Comparison of ENCODE assay signal across 34 cellular contexts in the genomic region with DNA sequence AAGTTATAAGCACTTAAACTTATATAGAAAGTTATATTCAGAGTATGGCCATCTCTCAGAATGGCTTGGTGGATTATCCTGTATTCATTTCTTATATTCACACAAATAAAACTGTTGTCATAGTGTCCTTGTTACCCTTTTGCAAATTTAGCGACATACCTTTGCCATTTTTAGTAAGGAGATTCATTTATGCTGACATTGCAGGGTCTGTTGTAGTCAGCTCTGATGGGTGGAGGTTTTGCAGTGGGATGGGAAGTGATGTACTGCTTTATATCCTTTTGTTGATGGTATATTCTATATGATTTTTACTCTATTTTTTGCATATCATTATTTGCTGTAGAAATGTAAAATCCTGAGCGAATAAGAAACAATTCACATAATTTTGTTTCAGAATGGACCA. TPM values are rescaled to one million over a fixed set of nuclear protein-coding genes. Genes with fewer than 3 reads are reported as not detected.
"Had no signal": no experiment of that assay in that cellular context is flagged by ENCODE, and none has a peak within 500 bp of the region (broad histone marks: within the 10 kb centered on the region; RNA-seq: fewer than 3 reads in every experiment).

No MANE protein-coding gene starts in this region.

- H3K27me3 ChIP-seq: adrenal gland, ascending aorta, cardiac muscle cell had no signal

- ATAC-seq: activated CD8-positive, alpha-beta T cell treated with anti-CD3 and anti-CD28 coated beads for 36 hours; activated naive CD4-positive, alpha-beta T cell treated with anti-CD3 and anti-CD28 coated beads, Interleukin-2, amount 50 U/mL, for 72 hours; activated T-cell treated with anti-CD3 and anti-CD28 coated beads, Interleukin-2, amount 50 U/mL, for 4 hours; activated T-cell treated with anti-CD3 and anti-CD28 coated beads, Interleukin-2, amount 50 U/mL, for 72 hours; activated T-helper 17 cell treated with anti-CD3 and anti-CD28 coated beads, Interleukin-2, amount 50 U/mL, for 72 hours had no signal

- H3K36me3 ChIP-seq: adrenal gland, ascending aorta, cardiac muscle cell had no signal

- FAIRE-seq: bronchial epithelial cell, TTC549 had no signal

- H3K4me1 ChIP-seq: adrenal gland, ascending aorta had no signal

- H3K27ac ChIP-seq: adrenal gland, ascending aorta, cardiac muscle cell, VCaP had no signal

- H3K9me3 ChIP-seq: adrenal gland, ascending aorta had no signal

- H3K4me3 ChIP-seq: adrenal gland, ascending aorta, cardiac muscle cell had no signal

- DNase-seq: activated B cell treated with CpG ODN at 0.5 μM for 24 hours; activated CD4-positive, alpha-beta memory T cell treated with anti-CD3 and anti-CD28 coated beads for 36 hours; activated CD4-positive, alpha-beta T cell treated with anti-CD3 and anti-CD28 coated beads for 4 hours; activated CD4-positive, alpha-beta T cell treated with anti-CD3 and anti-CD28 coated beads, Interleukin-2, amount 10 ng/mL, durations not matched to agents 24 days and 14 days; activated CD4-positive, alpha-beta T cell treated with anti-CD3 and anti-CD28 coated beads, Interleukin-2, amount 50 U/mL, for 1 hour; activated CD4-positive, alpha-beta T cell treated with anti-CD3 and anti-CD28 coated beads, Interleukin-2, amount 50 U/mL, for 4 hours; activated CD4-positive, CD25-positive, alpha-beta regulatory T cell treated with anti-CD3 and anti-CD28 coated beads, Interleukin-2, amount 50 U/mL, for 72 hours; activated CD8-positive, alpha-beta memory T cell treated with anti-CD3 and anti-CD28 coated beads, Interleukin-2, amount 50 U/mL, for 4 hours; activated CD8-positive, alpha-beta T cell treated with anti-CD3 and anti-CD28 coated beads for 36 hours; activated effector memory CD4-positive, alpha-beta T cell treated with anti-CD3 and anti-CD28 coated beads, Interleukin-2, amount 50 U/mL, for 16 hours; activated gamma-delta T cell treated with Interleukin-2 at 50 U/mL for 16 hours; activated naive CD4-positive, alpha-beta T cell; activated naive CD4-positive, alpha-beta T cell treated with anti-CD3 and anti-CD28 coated beads for 36 hours; activated naive CD4-positive, alpha-beta T cell treated with anti-CD3 and anti-CD28 coated beads, Interleukin-2, amount 50 U/mL, for 16 hours; activated naive CD8-positive, alpha-beta T cell treated with anti-CD3 and anti-CD28 coated beads for 36 hours; activated T-cell treated with anti-CD3 and anti-CD28 coated beads for 4 hours; activated T-cell treated with anti-CD3 and anti-CD28 coated beads, Interleukin-2, amount 50 U/mL, for 1 hour; activated T-cell treated with anti-CD3 and anti-CD28 coated beads, Interleukin-2, amount 50 U/mL, for 4 hours; activated T-cell treated with anti-CD3 and anti-CD28 coated beads, Interleukin-2, amount 50 U/mL, for 72 hours; adrenal gland; amniotic stem cell; anterior cingulate cortex; caudate nucleus; cerebellar nuclear complex; T-helper 2 cell; T-helper 9 cell had no signal

RNA-seq across cellular contexts. Expression of a gene that starts 35.9 kb away (rescaled TPM):
- total RNA-seq: activated B cell treated with CpG ODN at 0.5 μM for 24 hours; activated CD8-positive, alpha-beta memory T cell treated with anti-CD3 and anti-CD28 coated beads for 36 hours; activated CD8-positive, alpha-beta T cell treated with anti-CD3 and anti-CD28 coated beads for 36 hours; activated naive CD4-positive, alpha-beta T cell treated with anti-CD3 and anti-CD28 coated beads for 36 hours; activated naive CD4-positive, alpha-beta T cell treated with anti-CD3 and anti-CD28 coated beads, Interleukin-2, amount 50 U/mL, for 72 hours; activated naive CD8-positive, alpha-beta T cell treated with anti-CD3 and anti-CD28 coated beads for 36 hours; activated T-cell treated with anti-CD3 and anti-CD28 coated beads, Interleukin-2, amount 50 U/mL, for 4 hours; activated T-helper 17 cell treated with anti-CD3 and anti-CD28 coated beads, Interleukin-2, amount 50 U/mL, for 72 hours had no signal
